ENCODE assay signal across 8 cellular contexts in genomic region chr3:66816110-66816761, GRCh38.
DNase-seq lines count a peak whose midpoint lies in the region; ATAC-seq, FAIRE-seq and TF ChIP-seq lines count a peak whose summit lies in the region.

No MANE protein-coding gene starts in this region.

- POLR2A ChIA-PET in PC-9 (lab: Charles Lee; ENCODE audit: unreplicated experiment), result no interaction called here

- CTCF ChIA-PET in PC-9 (lab: Charles Lee), result interaction anchor here (0.6 to 1.5 kb wide), 2 partner anchors 539 to 580 kb away, joined by 7 to 8 read pairs; no protein-coding TSS in a partner anchor

- peak; percentile 81 for ATAC-seq in GM19372 (IDR thresholded peaks at IDR 0.05; ENCODE audit: low read depth, unreplicated experiment)
- ATAC-seq in lower lobe of right lung, result peak; percentile 88 to 92
- no peak for ATAC-seq in GM19463 (IDR thresholded peaks at IDR 0.05; ENCODE audit: unreplicated experiment)

- H3K27ac ChIP-seq in PC-9, result no peak overlapping the region
- H3K27ac ChIP-seq in lower lobe of right lung, result no peak overlapping the region

- H2AFZ ChIP-seq in PC-9, result no peak overlapping the region

- no peaks in the 10 kb centered on the region for H4K20me1 ChIP-seq in PC-9 (ENCODE audit: insufficient read depth)

- no peaks in the 10 kb centered on the region for H3F3A ChIP-seq in PC-9 (ENCODE audit: insufficient read depth, low read depth)

- no peaks in the 10 kb centered on the region for H3K79me2 ChIP-seq in PC-9 (ENCODE audit: low read depth)

- H3K9me3 ChIP-seq in PC-9 (ENCODE audit: insufficient read depth, low read depth) (no peaks in the 10 kb centered on the region), lower lobe of right lung (no peaks in the 10 kb centered on the region)

- no peaks in the 10 kb centered on the region for H3K27me3 ChIP-seq in PC-9 (ENCODE audit: insufficient read depth, low read depth)
- H3K27me3 ChIP-seq in lower lobe of right lung (ENCODE audit: low read depth), result no peaks in the 10 kb centered on the region

- no peaks in the 10 kb centered on the region for H3K9me2 ChIP-seq in PC-9 (ENCODE audit: insufficient read depth)

- DNase-seq in D721Med (ENCODE audit: insufficient read length, low spot score), result no peak
- peak; percentile 85 to 86 for DNase-seq in Kasumi-1 (lab: John Stamatoyannopoulos, UW)
- peak in 1 of 2 experiments; percentile 39 for DNase-seq in PC-9
- peak; percentile 75 for DNase-seq in dermis blood vessel endothelial cell
- no peak for DNase-seq in lower lobe of right lung
- DNase-seq in HuH-7 (ENCODE audit: low spot score), result no peak

- H3K4me2 ChIP-seq in PC-9, result no peak overlapping the region

- no TSS peak for BruUV-seq in PC-9 (replicated peaks; lab: Mats Ljungman, UMichigan)

- no peaks in the 10 kb centered on the region for H3K36me3 ChIP-seq in PC-9 (ENCODE audit: low read depth)
- H3K36me3 ChIP-seq in lower lobe of right lung, result no peaks in the 10 kb centered on the region

- no peaks in the 10 kb centered on the region for H3K4me1 ChIP-seq in PC-9 (replicated peaks; ENCODE audit: insufficient read depth)
- peaks cover 6% of the 10 kb centered on the region for H3K4me1 ChIP-seq in lower lobe of right lung

- H3K4me3 ChIP-seq in PC-9, result no peak overlapping the region
- no peak overlapping the region for H3K4me3 ChIP-seq in lower lobe of right lung

- FAIRE-seq in D721Med (lab: Jason Lieb, UNC), result no peak

- intact Hi-C loops in PC-9 (cut with micrococcal nuclease; ENCODE audit: unreplicated experiment) (loop anchor here (1.0 kb wide), 1 partner anchor 409 kb away; no protein-coding TSS in a partner anchor), lower lobe of right lung (cut with DNase I) (loop anchor here (10.0 kb wide), 2 partner anchors 411 to 541 kb away; no protein-coding TSS in a partner anchor)

- TF ChIP-seq CTCF in D721Med (IDR thresholded peaks at IDR 0.05; ENCODE audit: insufficient read depth, missing control alignments), result peak; percentile 42
- TF ChIP-seq CTCF in PC-9 (conservative IDR thresholded peaks at IDR 0.05), result peak; percentile 70
- TF ChIP-seq CTCF in lower lobe of right lung (IDR thresholded peaks at IDR 0.05), result peak; percentile 53

Comparison
In these comparisons a context has a peak if more than half of its experiments do, and no peak if none do; other contexts are left out.
1. DNase-seq: peak in Kasumi-1 (2 of 2) and dermis blood vessel endothelial cell (single experiment); none in D721Med (single experiment), lower lobe of right lung (single experiment) and HuH-7 (single experiment).
2. Peak in every context shown above with its lines, with median percentiles within 50 percentile points of each other: CTCF ChIP-seq.